10 cellular contexts compared by ENCODE assay signal in genomic region chr19:10006335-10006708, GRCh38. TPM values are rescaled to one million over a fixed set of nuclear protein-coding genes. Genes with fewer than 3 reads are reported as not detected.
DNase-seq lines count a peak whose midpoint lies in the region; ATAC-seq and TF ChIP-seq lines count a peak whose summit lies in the region.
"Had no signal": no experiment of that assay in that cellular context is flagged by ENCODE, and none has a peak within 500 bp of the region (broad histone marks: within the 10 kb centered on the region; RNA-seq: fewer than 3 reads in every experiment).

No MANE protein-coding gene starts in this region.

- H3K4me1 ChIP-seq in body of pancreas (peaks cover 26% of the 10 kb centered on the region), subcutaneous abdominal adipose tissue (ENCODE audit: control insufficient read depth in 5 of 5, insufficient read depth in 5 of 5, low read length in 5 of 5) (peaks cover 17 to 85% (median 59%) of the 10 kb centered on the region in 5 donors), A673 (ENCODE audit: insufficient read depth, low read length, poor library complexity, severe bottlenecking) (peaks cover 35% of the 10 kb centered on the region)

- peaks cover 27% of the 10 kb centered on the region for H3K4me1 Mint-ChIP-seq in activated CD4-positive, alpha-beta T cell treated with anti-CD3 and anti-CD28 coated beads for 36 hours

- BruUV-seq in A673 (replicated peaks; lab: Mats Ljungman, UMichigan), result no TSS peak

- peak; percentile 16 for ATAC-seq in activated CD4-positive, alpha-beta T cell treated with anti-CD3 and anti-CD28 coated beads for 36 hours
- ATAC-seq in body of pancreas, result no peak

- H3K4me3 Mint-ChIP-seq in activated CD4-positive, alpha-beta T cell treated with anti-CD3 and anti-CD28 coated beads for 36 hours, result no peak overlapping the region

- POLR2A ChIA-PET in activated CD4-positive, alpha-beta T cell treated with anti-CD3 and anti-CD28 coated beads for 36 hours (lab: Charles Lee), result no interaction called here
- POLR2A ChIA-PET in A673 (lab: Charles Lee; ENCODE audit: low non-redundant PET), result no interaction called here

- H3K9me3 ChIP-seq in body of pancreas, result no peaks in the 10 kb centered on the region
- peaks cover 0 to 3% (median 0%) of the 10 kb centered on the region in 5 donors for H3K9me3 ChIP-seq in subcutaneous abdominal adipose tissue (ENCODE audit: control insufficient read depth in 5 of 5, low read length in 5 of 5)
- no peaks in the 10 kb centered on the region for H3K9me3 ChIP-seq in A673 (ENCODE audit: low read depth, low read length, poor library complexity, severe bottlenecking)

- H3K27ac Mint-ChIP-seq in activated CD4-positive, alpha-beta T cell treated with anti-CD3 and anti-CD28 coated beads for 36 hours, result peak overlapping the region; percentile 13

- TF ChIP-seq CTCF in body of pancreas (IDR thresholded peaks at IDR 0.05), result no peak
- no peak for TF ChIP-seq CTCF in A673 (conservative IDR thresholded peaks at IDR 0.05; ENCODE audit: low read depth, low read length)

- H3K27me3 Mint-ChIP-seq in activated CD4-positive, alpha-beta T cell treated with anti-CD3 and anti-CD28 coated beads for 36 hours, result peaks cover 52% of the 10 kb centered on the region

- H3K4me3 ChIP-seq in body of pancreas (no peak overlapping the region), subcutaneous abdominal adipose tissue (ENCODE audit: low read depth in 1 of 5, low read length in 5 of 5) (peak overlapping the region in 1 of 5 donors; percentile 32), A673 (ENCODE audit: low read depth, low read length, poor library complexity, severe bottlenecking) (no peak overlapping the region)

- H3K27me3 ChIP-seq in body of pancreas, result peaks cover 0 to 5% of the 10 kb centered on the region in 2 donors
- H3K27me3 ChIP-seq in subcutaneous abdominal adipose tissue (ENCODE audit: control insufficient read depth in 5 of 5, insufficient read depth in 4 of 5, low read length in 5 of 5), result peaks cover 0 to 20% (median 14%) of the 10 kb centered on the region in 5 donors
- H3K27me3 ChIP-seq in A673 (replicated peaks; ENCODE audit: insufficient read depth, low read depth, low read length, poor library complexity), result no peaks in the 10 kb centered on the region

- no peaks in the 10 kb centered on the region for H3K36me3 ChIP-seq in body of pancreas (replicated peaks in 1 of 2; ENCODE audit: insufficient read depth in 1 of 2, low read depth in 2 of 2)
- H3K36me3 ChIP-seq in subcutaneous abdominal adipose tissue (ENCODE audit: control insufficient read depth in 5 of 5, insufficient read depth in 5 of 5, low read length in 5 of 5), result peaks cover 0 to 43% (median 37%) of the 10 kb centered on the region in 5 donors
- no peaks in the 10 kb centered on the region for H3K36me3 ChIP-seq in A673 (ENCODE audit: insufficient read depth, low read length, poor library complexity, severe bottlenecking)

- H3K9ac ChIP-seq in subcutaneous abdominal adipose tissue (ENCODE audit: low read length in 5 of 5), result no peak overlapping the region

- TF ChIP-seq POLR2A in body of pancreas (IDR thresholded peaks at IDR 0.05), result no peak

- no peaks in the 10 kb centered on the region for H3K36me3 Mint-ChIP-seq in activated CD4-positive, alpha-beta T cell treated with anti-CD3 and anti-CD28 coated beads for 36 hours (ENCODE audit: low read depth)

- peak; percentile 42 for DNase-seq in activated CD4-positive, alpha-beta T cell treated with anti-CD3 and anti-CD28 coated beads for 36 hours
- DNase-seq in activated CD4-positive, alpha-beta T cell treated with anti-CD3 and anti-CD28 coated beads for 4 hours, result no peak
- DNase-seq in body of pancreas, result peak in 3 of 4 donors; percentile 20 to 36 (median 31)
- DNase-seq in hypothalamus (lab: John Stamatoyannopoulos, UW), result peak in 31 of 51 donors; percentile 1 to 62 (median 30)
- DNase-seq in A172 (ENCODE audit: low spot score), result no peak
- no peak for DNase-seq in NK-92 treated with Interleukin-12 subunit alpha and Interleukin-12 subunit beta, amount 100 ng/mL, for 24 hours (lab: John Stamatoyannopoulos, UW)
- DNase-seq in A673 (ENCODE audit: low spot score), result no peak

- CTCF ChIA-PET in activated CD4-positive, alpha-beta T cell treated with anti-CD3 and anti-CD28 coated beads for 36 hours (lab: Charles Lee), result no interaction called here
- CTCF ChIA-PET in A673 (lab: Charles Lee), result no interaction called here

- H3K27ac ChIP-seq in body of pancreas (peak overlapping the region in 2 of 4 donors; percentile 42 to 49), subcutaneous abdominal adipose tissue (ENCODE audit: low read depth, low read length) (peak overlapping the region; percentile 98), A673 (ENCODE audit: low read depth, low read length, poor library complexity, severe bottlenecking) (no peak overlapping the region)
- H3K27ac ChIP-seq: 22Rv1 had no signal

- intact Hi-C loops in activated CD4-positive, alpha-beta T cell treated with anti-CD3 and anti-CD28 coated beads for 36 hours (cut with DNase I, micrococcal nuclease), result no loop called here
- intact Hi-C loops in body of pancreas (cut with DNase I), result no loop called here
- intact Hi-C loops in A673 (cut with micrococcal nuclease; ENCODE audit: unreplicated experiment), result no loop called here

- no peaks in the 10 kb centered on the region for H3K9me3 Mint-ChIP-seq in activated CD4-positive, alpha-beta T cell treated with anti-CD3 and anti-CD28 coated beads for 36 hours (ENCODE audit: low read depth)

- WGBS in body of pancreas, 2 donors, result 51 to 58% methylated on average over 7 of the region's 7 CpGs

RNA-seq across cellular contexts. Expression of gene COL5A3, which starts 4.0 kb away (rescaled TPM):
- total RNA-seq in activated CD4-positive, alpha-beta T cell treated with anti-CD3 and anti-CD28 coated beads for 36 hours, result 1 to 10 TPM in 1 of 2 experiments, under 1 TPM in 1; 0.77 to 1.1 TPM
- total RNA-seq in body of pancreas, result 1 to 10 TPM; 3.4 to 9.6 TPM
- total RNA-seq in A172 (2014; rRNA removed; shearing (Covaris generic)), result 0.02 and 0.22 TPM in 2 replicates
- 6.4 and 6.8 TPM in 2 replicates for total RNA-seq in A673 (2021)

RNA-seq across cellular contexts. Expression of gene RDH8, which starts 7.0 kb away (rescaled TPM):
- not detected for total RNA-seq in activated CD4-positive, alpha-beta T cell treated with anti-CD3 and anti-CD28 coated beads for 36 hours
- not detected for total RNA-seq in body of pancreas
- total RNA-seq in A172 (2014; rRNA removed; shearing (Covaris generic)), result not detected in 2 replicates
- not detected in 2 replicates for total RNA-seq in A673 (2021)
- total RNA-seq: mesenteric fat pad had no signal

Comparison
In these comparisons a context has a peak if more than half of its experiments do, and no peak if none do; other contexts are left out.
1. DNase-seq: peak in activated CD4-positive, alpha-beta T cell treated with anti-CD3 and anti-CD28 coated beads for 36 hours (single experiment), body of pancreas (3 of 4) and hypothalamus (31 of 51); none in activated CD4-positive, alpha-beta T cell treated with anti-CD3 and anti-CD28 coated beads for 4 hours (0 of 2), A172 (single experiment), NK-92 treated with Interleukin-12 subunit alpha and Interleukin-12 subunit beta, amount 100 ng/mL, for 24 hours (single experiment) and A673 (single experiment).